35 cellular contexts compared by ENCODE assay signal in genomic region chr10:44464503-44464902, GRCh38.
DNase-seq lines count a peak whose midpoint lies in the region; ATAC-seq, FAIRE-seq and TF ChIP-seq lines count a peak whose summit lies in the region.
"Had no signal": no experiment of that assay in that cellular context is flagged by ENCODE, and none has a peak within 500 bp of the region (broad histone marks: within the 10 kb centered on the region; RNA-seq: fewer than 3 reads in every experiment).

No MANE protein-coding gene starts in this region.

- peaks cover 9% of the 10 kb centered on the region for H3K4me1 ChIP-seq in astrocyte (ENCODE audit: insufficient read depth, low read length)
- no peaks in the 10 kb centered on the region for H3K4me1 ChIP-seq in esophagus squamous epithelium
- H3K4me1 ChIP-seq: body of pancreas, right atrium auricular region had no signal

- peaks cover 9% of the 10 kb centered on the region for H3K4me1 Mint-ChIP-seq in astrocyte (ENCODE audit: low read depth, unreplicated experiment)
- H3K4me1 Mint-ChIP-seq in osteocyte (ENCODE audit: unreplicated experiment), result peaks cover 24% of the 10 kb centered on the region
- H3K4me1 Mint-ChIP-seq in activated T-cell treated with anti-CD3 and anti-CD28 coated beads, Interleukin-2, amount 50 U/mL, for 4 hours (ENCODE audit: low read depth), result no peaks in the 10 kb centered on the region

- TF ChIP-seq POLR2A in esophagus squamous epithelium (IDR thresholded peaks at IDR 0.05), result no peak

- DNase-seq in AG10803 (ENCODE audit: low read depth) (no peak), astrocyte (ENCODE audit: low read depth) (no peak), epithelial cell of proximal tubule (ENCODE audit: low read depth) (no peak), osteocyte (ENCODE audit: extremely low spot score, unreplicated experiment) (no peak), esophagus squamous epithelium (lab: John Stamatoyannopoulos, UW) (no peak), A172 (ENCODE audit: low spot score) (no peak)
- no peak for DNase-seq in activated T-cell treated with anti-CD3 and anti-CD28 coated beads, Interleukin-2, amount 50 U/mL, for 4 hours
- DNase-seq: activated CD4-positive, alpha-beta memory T cell treated with anti-CD3 and anti-CD28 coated beads for 36 hours; activated CD4-positive, CD25-positive, alpha-beta regulatory T cell treated with anti-CD3 and anti-CD28 coated beads, Interleukin-2, amount 50 U/mL, for 72 hours; activated naive CD4-positive, alpha-beta T cell treated with anti-CD3 and anti-CD28 coated beads for 36 hours; body of pancreas; cerebellar nuclear complex; DMS153; H7; kidney glomerular epithelial cell; MM.1S; mucosa of descending colon; NCI-H1105 treated with DMSO at 0.1 percent for 48 hours; NCI-H187 treated with DMSO at 0.1 percent for 48 hours; NCI-H2171; NCI-H510A; RPMI8226; spleen; stimulated activated CD4-positive, alpha-beta T cell treated with anti-CD3 and anti-CD28 coated beads, Interleukin-2, amount 100 ng/mL, for 24 hours; T-helper 2 cell; testis had no signal

- H3K36me3 Mint-ChIP-seq in astrocyte (ENCODE audit: low read depth, unreplicated experiment) (no peaks in the 10 kb centered on the region), osteocyte (ENCODE audit: unreplicated experiment) (no peaks in the 10 kb centered on the region)
- no peaks in the 10 kb centered on the region for H3K36me3 Mint-ChIP-seq in activated T-cell treated with anti-CD3 and anti-CD28 coated beads, Interleukin-2, amount 50 U/mL, for 4 hours (ENCODE audit: insufficient read depth)
- H3K36me3 Mint-ChIP-seq: activated CD4-positive, alpha-beta memory T cell treated with anti-CD3 and anti-CD28 coated beads for 36 hours had no signal

- no peaks in the 10 kb centered on the region for H3K79me2 ChIP-seq in astrocyte (ENCODE audit: insufficient read depth, low read length)
- H3K79me2 ChIP-seq: hepatocyte had no signal

- H3K9me3 ChIP-seq in astrocyte (ENCODE audit: insufficient read depth, low read depth, low read length), result no peaks in the 10 kb centered on the region
- H3K9me3 ChIP-seq in esophagus squamous epithelium, result no peaks in the 10 kb centered on the region
- H3K9me3 ChIP-seq: BLaER1 treated with 17β-estradiol and CSF1 and Interleukin-3, amounts not matched to agents 10 nM and 100 nM; body of pancreas; mucosa of descending colon; right atrium auricular region; spleen; testis had no signal

- FAIRE-seq in astrocyte (lab: Jason Lieb, UNC), result no peak
- FAIRE-seq: frontal cortex, GM12891 had no signal

- H2AFZ ChIP-seq in astrocyte (ENCODE audit: low read depth, low read length), result no peak overlapping the region
- H2AFZ ChIP-seq: hepatocyte had no signal

- no peak overlapping the region for H3K4me3 Mint-ChIP-seq in astrocyte (ENCODE audit: unreplicated experiment)
- H3K4me3 Mint-ChIP-seq in osteocyte (ENCODE audit: unreplicated experiment), result no peak overlapping the region
- no peak overlapping the region for H3K4me3 Mint-ChIP-seq in activated T-cell treated with anti-CD3 and anti-CD28 coated beads, Interleukin-2, amount 50 U/mL, for 4 hours
- H3K4me3 Mint-ChIP-seq: activated CD4-positive, alpha-beta memory T cell treated with anti-CD3 and anti-CD28 coated beads for 36 hours; activated naive CD4-positive, alpha-beta T cell treated with anti-CD3 and anti-CD28 coated beads for 36 hours; activated T-helper 1 cell treated with anti-CD3 and anti-CD28 coated beads, Interleukin-12 subunit alpha, Interleukin-12 subunit beta, Interleukin-2, Interleukin-4 antibody, amounts not matched to agents 30 ng/mL and 10 ng/mL and 1 ng/mL, durations not matched to agents 14 hours and 24 hours and 36 hours; nephron; stimulated activated naive CD8-positive, alpha-beta T cell treated with anti-CD3 and anti-CD28 coated beads, Interleukin-15, Interleukin-2, amounts not matched to agents 100 ng/mL and 50 ng/mL, for 24 hours had no signal

- no peaks in the 10 kb centered on the region for H4K20me1 ChIP-seq in astrocyte (ENCODE audit: insufficient read depth, low read length)
- H4K20me1 ChIP-seq: BLaER1 treated with 17β-estradiol and CSF1 and Interleukin-3, amounts not matched to agents 10 nM and 100 nM had no signal

- ATAC-seq in activated T-cell treated with anti-CD3 and anti-CD28 coated beads, Interleukin-2, amount 50 U/mL, for 4 hours, result no peak
- ATAC-seq: body of pancreas, mucosa of descending colon had no signal

- no peak overlapping the region for H3K9ac ChIP-seq in astrocyte (ENCODE audit: low read length)
- H3K9ac ChIP-seq: BLaER1 treated with 17β-estradiol and CSF1 and Interleukin-3, amounts not matched to agents 10 nM and 100 nM; KMS-11 had no signal

- H3K4me3 ChIP-seq in AG10803 (ENCODE audit: low read length) (no peak overlapping the region), astrocyte (ENCODE audit: insufficient read depth, low read depth, low read length) (no peak overlapping the region), epithelial cell of proximal tubule (ENCODE audit: low read depth, low read length) (no peak overlapping the region), esophagus squamous epithelium (no peak overlapping the region)
- H3K4me3 ChIP-seq: BLaER1 treated with 17β-estradiol and CSF1 and Interleukin-3, amounts not matched to agents 10 nM and 100 nM; body of pancreas; hepatocyte; mucosa of descending colon; right atrium auricular region; spleen; testis had no signal

- TF ChIP-seq CTCF in AG10803 (conservative IDR thresholded peaks at IDR 0.05; ENCODE audit: low read length) (peak; percentile 36; the same call in 1 of the 2 replicates), astrocyte (IDR thresholded peaks at IDR 0.05; ENCODE audit: insufficient read depth, low read depth, low read length) (peak; percentile 21), epithelial cell of proximal tubule (conservative IDR thresholded peaks at IDR 0.05; ENCODE audit: low read depth, low read length) (peak; percentile 24), osteocyte (IDR thresholded peaks at IDR 0.05) (peak; percentile 15), esophagus squamous epithelium (IDR thresholded peaks at IDR 0.05) (no peak)

- H3K4me2 ChIP-seq in astrocyte (ENCODE audit: low read length), result no peak overlapping the region
- H3K4me2 ChIP-seq: hepatocyte, KMS-11 had no signal

- H3K27me3 Mint-ChIP-seq in astrocyte (ENCODE audit: low read depth, unreplicated experiment), result peaks cover 14% of the 10 kb centered on the region
- H3K27me3 Mint-ChIP-seq in osteocyte (ENCODE audit: unreplicated experiment), result peaks cover 20% of the 10 kb centered on the region
- H3K27me3 Mint-ChIP-seq in activated T-cell treated with anti-CD3 and anti-CD28 coated beads, Interleukin-2, amount 50 U/mL, for 4 hours (ENCODE audit: low read depth), result peaks cover 2% of the 10 kb centered on the region
- H3K27me3 Mint-ChIP-seq: activated CD4-positive, alpha-beta memory T cell treated with anti-CD3 and anti-CD28 coated beads for 36 hours had no signal

- H3K9me3 Mint-ChIP-seq in astrocyte (ENCODE audit: unreplicated experiment), result peaks cover 4% of the 10 kb centered on the region
- H3K9me3 Mint-ChIP-seq in osteocyte (ENCODE audit: unreplicated experiment), result no peaks in the 10 kb centered on the region
- H3K9me3 Mint-ChIP-seq in activated T-cell treated with anti-CD3 and anti-CD28 coated beads, Interleukin-2, amount 50 U/mL, for 4 hours, result no peaks in the 10 kb centered on the region
- H3K9me3 Mint-ChIP-seq: activated CD4-positive, alpha-beta memory T cell treated with anti-CD3 and anti-CD28 coated beads for 36 hours; activated naive CD4-positive, alpha-beta T cell treated with anti-CD3 and anti-CD28 coated beads for 36 hours; activated T-helper 1 cell treated with anti-CD3 and anti-CD28 coated beads, Interleukin-12 subunit alpha, Interleukin-12 subunit beta, Interleukin-2, Interleukin-4 antibody, amounts not matched to agents 30 ng/mL and 10 ng/mL and 1 ng/mL, durations not matched to agents 14 hours and 24 hours and 36 hours; nephron; stimulated activated naive CD8-positive, alpha-beta T cell treated with anti-CD3 and anti-CD28 coated beads, Interleukin-15, Interleukin-2, amounts not matched to agents 100 ng/mL and 50 ng/mL, for 24 hours had no signal

- WGBS in esophagus squamous epithelium, 2 donors, result 40 to 42% methylated on average over 2 of the region's 2 CpGs

- H3K27ac Mint-ChIP-seq in astrocyte (ENCODE audit: unreplicated experiment) (no peak overlapping the region), osteocyte (ENCODE audit: unreplicated experiment) (no peak overlapping the region)
- H3K27ac Mint-ChIP-seq: activated CD4-positive, alpha-beta memory T cell treated with anti-CD3 and anti-CD28 coated beads for 36 hours; activated naive CD4-positive, alpha-beta T cell treated with anti-CD3 and anti-CD28 coated beads for 36 hours; activated T-helper 1 cell treated with anti-CD3 and anti-CD28 coated beads, Interleukin-12 subunit alpha, Interleukin-12 subunit beta, Interleukin-2, Interleukin-4 antibody, amounts not matched to agents 30 ng/mL and 10 ng/mL and 1 ng/mL, durations not matched to agents 14 hours and 24 hours and 36 hours; stimulated activated naive CD8-positive, alpha-beta T cell treated with anti-CD3 and anti-CD28 coated beads, Interleukin-15, Interleukin-2, amounts not matched to agents 100 ng/mL and 50 ng/mL, for 24 hours had no signal

- H3K27ac ChIP-seq in astrocyte (ENCODE audit: low read depth, low read length), result no peak overlapping the region
- H3K27ac ChIP-seq in esophagus squamous epithelium, result no peak overlapping the region
- H3K27ac ChIP-seq: body of pancreas, hepatocyte, KMS-11, right atrium auricular region, testis had no signal

- intact Hi-C loops in esophagus squamous epithelium (cut with DNase I), result no loop called here

- no peaks in the 10 kb centered on the region for H3K27me3 ChIP-seq in astrocyte (ENCODE audit: insufficient read depth, low read length)
- no peaks in the 10 kb centered on the region for H3K27me3 ChIP-seq in esophagus squamous epithelium
- H3K27me3 ChIP-seq: BLaER1 treated with 17β-estradiol and CSF1 and Interleukin-3, amounts not matched to agents 10 nM and 100 nM; body of pancreas; hepatocyte; right atrium auricular region; testis had no signal

- H3K36me3 ChIP-seq in astrocyte (ENCODE audit: insufficient read depth, low read length) (no peaks in the 10 kb centered on the region), esophagus squamous epithelium (no peaks in the 10 kb centered on the region)
- H3K36me3 ChIP-seq: BLaER1 treated with 17β-estradiol and CSF1 and Interleukin-3, amounts not matched to agents 10 nM and 100 nM; right atrium auricular region; spleen had no signal

Comparison
In these comparisons a context has a peak if more than half of its experiments do, and no peak if none do; other contexts are left out.
1. CTCF ChIP-seq: peak in AG10803 (single experiment), astrocyte (single experiment), epithelial cell of proximal tubule (single experiment) and osteocyte (single experiment); none in esophagus squamous epithelium (0 of 6).